Comparison of ENCODE assay signal across 16 cellular contexts in genomic region chr1:160707171-160708109, GRCh38. TPM values are rescaled to one million over a fixed set of nuclear protein-coding genes. Genes with fewer than 3 reads are reported as not detected.
DNase-seq lines count a peak whose midpoint lies in the region; ATAC-seq, FAIRE-seq and TF ChIP-seq lines count a peak whose summit lies in the region.
"Had no signal": no experiment of that assay in that cellular context is flagged by ENCODE, and none has a peak within 500 bp of the region (broad histone marks: within the 10 kb centered on the region; RNA-seq: fewer than 3 reads in every experiment).

No MANE protein-coding gene starts in this region.

- H3K4me2 ChIP-seq in HepG2 (ENCODE audit: low read depth, low read length), result no peak overlapping the region

- no peaks in the 10 kb centered on the region for H3K4me1 ChIP-seq in liver (ENCODE audit: control insufficient read depth in 4 of 4, insufficient read depth in 4 of 4, low read length in 3 of 4)
- H3K4me1 ChIP-seq in HepG2 (ENCODE audit: insufficient read depth, low read length), result no peaks in the 10 kb centered on the region
- H3K4me1 ChIP-seq: parathyroid adenoma had no signal

- TF ChIP-seq EP300 in HepG2 (IDR thresholded peaks at IDR 0.05; ENCODE audit: low read depth in 2 of 2, low read length in 2 of 2), result no peak
- no peak for TF ChIP-seq EP300 in HepG2 (CRISPR knock-in tag; IDR thresholded peaks at IDR 0.05; ENCODE audit: borderline replicate concordance)

- no peak for TF ChIP-seq CTCF in liver (IDR thresholded peaks at IDR 0.05; ENCODE audit: low read depth, low read length, missing input control)
- no peak for TF ChIP-seq CTCF in HepG2 (CRISPR knock-in tag; IDR thresholded peaks at IDR 0.05)

- ATAC-seq in HepG2 (no peak), GM21423 (IDR thresholded peaks at IDR 0.05; ENCODE audit: unreplicated experiment) (no peak), GM18907 (IDR thresholded peaks at IDR 0.05; ENCODE audit: unreplicated experiment) (no peak)
- ATAC-seq in effector memory CD8-positive, alpha-beta T cell (replicated peaks), result peak; percentile 23

- H3K9me3 ChIP-seq in liver (ENCODE audit: control insufficient read depth in 4 of 4, low read length in 3 of 4) (no peaks in the 10 kb centered on the region), HepG2 (ENCODE audit: low read length) (no peaks in the 10 kb centered on the region)
- H3K9me3 ChIP-seq: suprapubic skin had no signal

- 69% methylated on average over 9 of the region's 9 CpGs for WGBS in liver
- 16% methylated on average over 9 of the region's 9 CpGs for WGBS in HepG2 (ENCODE audit: low lambda C conversion rate)

- H3K9ac ChIP-seq in liver (ENCODE audit: low read depth in 1 of 2, low read length in 2 of 2) (peak overlapping the region in 1 of 2 donors; percentile 28), HepG2 (ENCODE audit: insufficient read depth, low read depth, low read length) (no peak overlapping the region)
- H3K9ac ChIP-seq: parathyroid adenoma had no signal

- no peak overlapping the region for H2AFZ ChIP-seq in HepG2 (ENCODE audit: low read length)
- H2AFZ ChIP-seq: parathyroid adenoma had no signal

- no peaks in the 10 kb centered on the region for H3K79me2 ChIP-seq in HepG2 (ENCODE audit: insufficient read depth, low read length)
- H3K79me2 ChIP-seq: parathyroid adenoma had no signal

- H3K27me3 Mint-ChIP-seq in effector memory CD8-positive, alpha-beta T cell, result no peaks in the 10 kb centered on the region

- CTCF ChIA-PET in HepG2 (lab: Yijun Ruan, JAX; ENCODE audit: low intra/inter-chr PET ratio, low total read pairs), result no interaction called here

- DNase-seq in HepG2 (ENCODE audit: low spot score) (no peak), NAMALWA (ENCODE audit: low spot score) (peak; percentile 78), DMS153 (lab: John Stamatoyannopoulos, UW) (no peak), DMS 273 treated with DMSO at 0.1 percent for 48 hours (lab: John Stamatoyannopoulos, UW) (no peak)
- DNase-seq in effector memory CD8-positive, alpha-beta T cell, result peak in 1 of 3 experiments; percentile 26
- DNase-seq: activated CD8-positive, alpha-beta memory T cell treated with anti-CD3 and anti-CD28 coated beads, Interleukin-2, amount 50 U/mL, for 4 hours; amygdala; NCI-H1092 treated with DMSO at 0.1 percent for 48 hours; NCI-H748 treated with DMSO at 0.1 percent for 48 hours had no signal

- no peak overlapping the region for H3K4me3 Mint-ChIP-seq in effector memory CD8-positive, alpha-beta T cell
- H3K4me3 Mint-ChIP-seq: T-helper 1 cell treated with Interleukin-12 subunit alpha and Interleukin-12 subunit beta and Interleukin-4 antibody, amounts not matched to agents 30 μg/mL and 1 μg/mL, for 36 hours had no signal

- no peak overlapping the region for H3K27ac Mint-ChIP-seq in effector memory CD8-positive, alpha-beta T cell
- H3K27ac Mint-ChIP-seq: T-helper 1 cell treated with Interleukin-12 subunit alpha and Interleukin-12 subunit beta and Interleukin-4 antibody, amounts not matched to agents 30 μg/mL and 1 μg/mL, for 36 hours had no signal

- H3K9me3 Mint-ChIP-seq in effector memory CD8-positive, alpha-beta T cell, result no peaks in the 10 kb centered on the region
- H3K9me3 Mint-ChIP-seq: T-helper 1 cell treated with Interleukin-12 subunit alpha and Interleukin-12 subunit beta and Interleukin-4 antibody, amounts not matched to agents 30 μg/mL and 1 μg/mL, for 36 hours had no signal

- no peaks in the 10 kb centered on the region for H3K27me3 ChIP-seq in liver (ENCODE audit: control insufficient read depth in 4 of 4, insufficient read depth in 4 of 4, low read length in 3 of 4)
- no peaks in the 10 kb centered on the region; a peak in 1 of 5 replicates for H3K27me3 ChIP-seq in HepG2 (ENCODE audit: control insufficient read depth in 1 of 2, insufficient read depth in 2 of 2, low read length in 2 of 2)

- H3K36me3 Mint-ChIP-seq in effector memory CD8-positive, alpha-beta T cell (ENCODE audit: insufficient read depth), result peaks cover 35% of the 10 kb centered on the region

- TF ChIP-seq RAD21 in liver (IDR thresholded peaks at IDR 0.05) (no peak), HepG2 (CRISPR knock-in tag; IDR thresholded peaks at IDR 0.05) (no peak)

- H3K27ac ChIP-seq in liver (ENCODE audit: low read depth in 1 of 2, low read length in 2 of 2), result peak overlapping the region; percentile 48 to 53
- H3K27ac ChIP-seq in HepG2 (ENCODE audit: extremely low read length, insufficient read depth, low read length), result no peak overlapping the region
- H3K27ac ChIP-seq: parathyroid adenoma, suprapubic skin had no signal

- peaks cover 38 to 50% of the 10 kb centered on the region in 2 donors for H3K4me1 Mint-ChIP-seq in effector memory CD8-positive, alpha-beta T cell (ENCODE audit: low read depth in 2 of 2)

- no peak for FAIRE-seq in HepG2 (lab: Jason Lieb, UNC)

- in situ Hi-C loops in HepG2 (cut with HindIII; ENCODE audit: extremely low pct_ligation_motif_present, low pct_unique_long_range_greater_than_20kb), result no loop called here

- POLR2A ChIA-PET in HepG2 (lab: Yijun Ruan, JAX), result no interaction called here

- TF ChIP-seq POLR2A in HepG2 (IDR thresholded peaks at IDR 0.05; ENCODE audit: insufficient read depth in 1 of 2, low read depth in 2 of 2, low read length in 2 of 2), result no peak

- BruUV-seq in HepG2 (replicated peaks; lab: Mats Ljungman, UMichigan), result no TSS peak

- H3K36me3 ChIP-seq in liver (ENCODE audit: control insufficient read depth in 4 of 4, insufficient read depth in 3 of 4, low read depth in 1 of 4, low read length in 3 of 4) (no peaks in the 10 kb centered on the region), HepG2 (replicated peaks in 1 of 2; ENCODE audit: control insufficient read depth in 1 of 2, insufficient read depth in 2 of 2, low read length in 2 of 2) (no peaks in the 10 kb centered on the region)
- H3K36me3 ChIP-seq: suprapubic skin had no signal

- no peak overlapping the region for H3K4me3 ChIP-seq in liver (ENCODE audit: low read depth in 1 of 3, low read length in 3 of 3)
- H3K4me3 ChIP-seq in HepG2 (replicated peaks in 1 of 3; ENCODE audit: insufficient read depth in 1 of 3, low read depth in 2 of 3, low read length in 3 of 3), result no peak overlapping the region
- H3K4me3 ChIP-seq: suprapubic skin had no signal

- intact Hi-C loops in HepG2 (cut with micrococcal nuclease; ENCODE audit: unreplicated experiment), result no loop called here

- H4K20me1 ChIP-seq in HepG2 (ENCODE audit: insufficient read depth, low read length), result no peaks in the 10 kb centered on the region

TF ChIP-seq in liver, 16 proteins besides CTCF, POLR2A, EP300 and RAD21 (continues in another document):
- TF ChIP-seq FOXA1 (IDR thresholded peaks at IDR 0.05), result no peak

RNA-seq across cellular contexts. Expression of gene CD48, which starts 4.2 kb away (rescaled TPM):
- total RNA-seq in liver, result 10 to 100 TPM in 1 of 2 donors, 1 to 10 TPM in 1; 7.0 to 10.0 TPM
- 1 to 10 TPM; 2.5 to 3.2 TPM for polyA plus RNA-seq in liver
- total RNA-seq in HepG2 (2016; rRNA removed; fragmentation: Illumina TruSeq; extraction: Trizol), result not detected in 2 replicates
- not detected in 2 replicates for total RNA-seq in HepG2 (2016; cell fraction: cytosol; rRNA removed; fragmentation: Illumina TruSeq; extraction: Trizol; ENCODE audit: low read depth)
- not detected in 2 replicates for total RNA-seq in HepG2 (2016; cell fraction: insoluble cytoplasmic fraction; rRNA removed; fragmentation: Illumina TruSeq; extraction: Trizol)
- not detected in 2 replicates for total RNA-seq in HepG2 (2016; cell fraction: membrane; rRNA removed; fragmentation: Illumina TruSeq; extraction: Trizol)
- total RNA-seq in HepG2 (2016; cell fraction: nucleus; rRNA removed; fragmentation: Illumina TruSeq; extraction: Trizol), result not detected in 2 replicates
- polyA plus RNA-seq in HepG2 (2011; rRNA removed), result not detected in 2 replicates
- 0.05 TPM in 1 of 2 replicates, not detected in the other for polyA plus RNA-seq in HepG2 (2011; cell fraction: cytosol; rRNA removed)
- polyA plus RNA-seq in HepG2 (2011; cell fraction: nucleus; rRNA removed), result 0.12 TPM in 1 of 2 replicates, not detected in the other
- not detected in 2 replicates for polyA plus RNA-seq in HepG2 (2012)
- polyA plus RNA-seq in HepG2 (2016; cell fraction: cytosol; fragmentation: Illumina TruSeq; extraction: Trizol; ENCODE audit: low read depth), result not detected in 2 replicates
- polyA plus RNA-seq in HepG2 (2016; cell fraction: insoluble cytoplasmic fraction; fragmentation: Illumina TruSeq; extraction: Trizol; ENCODE audit: low read depth), result not detected in 2 replicates
- not detected in 2 replicates for polyA plus RNA-seq in HepG2 (2016; cell fraction: membrane; fragmentation: Illumina TruSeq; extraction: Trizol; ENCODE audit: low read depth)
- polyA plus RNA-seq in HepG2 (2016; cell fraction: nucleus; fragmentation: Illumina TruSeq; extraction: Trizol; ENCODE audit: insufficient read depth, low read depth), result not detected in 2 replicates
- polyA minus RNA-seq in HepG2 (2011; rRNA and poly(A)+ RNA removed; ENCODE audit: low replicate concordance), result not detected in 2 replicates
- not detected in 2 replicates for polyA minus RNA-seq in HepG2 (2011; cell fraction: cytosol; rRNA and poly(A)+ RNA removed)
- polyA minus RNA-seq in HepG2 (2011; cell fraction: nucleus; rRNA and poly(A)+ RNA removed), result not detected in 2 replicates
- total RNA-seq: glomerular endothelial cell had no signal

RNA-seq across cellular contexts. Expression of gene SLAMF7, which starts 31.6 kb away (rescaled TPM):
- total RNA-seq in liver, result 1 to 10 TPM; 1.0 to 1.1 TPM
- 1 to 10 TPM in 1 of 2 donors, under 1 TPM in 1; 0.80 to 2.9 TPM for polyA plus RNA-seq in liver
- not detected in 2 replicates for total RNA-seq in HepG2 (2016; rRNA removed; fragmentation: Illumina TruSeq; extraction: Trizol)
- not detected in 2 replicates for total RNA-seq in HepG2 (2016; cell fraction: cytosol; rRNA removed; fragmentation: Illumina TruSeq; extraction: Trizol; ENCODE audit: low read depth)
- not detected in 2 replicates for total RNA-seq in HepG2 (2016; cell fraction: insoluble cytoplasmic fraction; rRNA removed; fragmentation: Illumina TruSeq; extraction: Trizol)
- not detected in 2 replicates for total RNA-seq in HepG2 (2016; cell fraction: membrane; rRNA removed; fragmentation: Illumina TruSeq; extraction: Trizol)
- total RNA-seq in HepG2 (2016; cell fraction: nucleus; rRNA removed; fragmentation: Illumina TruSeq; extraction: Trizol), result not detected in 2 replicates
- polyA plus RNA-seq in HepG2 (2011; rRNA removed), result not detected in 2 replicates
- polyA plus RNA-seq in HepG2 (2011; cell fraction: cytosol; rRNA removed), result 0.03 TPM in 1 of 2 replicates, not detected in the other
- 0.05 TPM in 1 of 2 replicates, not detected in the other for polyA plus RNA-seq in HepG2 (2011; cell fraction: nucleus; rRNA removed)
- not detected in 2 replicates for polyA plus RNA-seq in HepG2 (2012)
- not detected in 2 replicates for polyA plus RNA-seq in HepG2 (2016; cell fraction: cytosol; fragmentation: Illumina TruSeq; extraction: Trizol; ENCODE audit: low read depth)
- not detected in 2 replicates for polyA plus RNA-seq in HepG2 (2016; cell fraction: insoluble cytoplasmic fraction; fragmentation: Illumina TruSeq; extraction: Trizol; ENCODE audit: low read depth)
- not detected in 2 replicates for polyA plus RNA-seq in HepG2 (2016; cell fraction: membrane; fragmentation: Illumina TruSeq; extraction: Trizol; ENCODE audit: low read depth)
- polyA plus RNA-seq in HepG2 (2016; cell fraction: nucleus; fragmentation: Illumina TruSeq; extraction: Trizol; ENCODE audit: insufficient read depth, low read depth), result not detected in 2 replicates
- 0.07 TPM in 1 of 2 replicates, not detected in the other for polyA minus RNA-seq in HepG2 (2011; rRNA and poly(A)+ RNA removed; ENCODE audit: low replicate concordance)
- not detected in 2 replicates for polyA minus RNA-seq in HepG2 (2011; cell fraction: cytosol; rRNA and poly(A)+ RNA removed)
- not detected in 2 replicates for polyA minus RNA-seq in HepG2 (2011; cell fraction: nucleus; rRNA and poly(A)+ RNA removed)
- total RNA-seq: glomerular endothelial cell had no signal
